21 cellular contexts compared by ENCODE assay signal in the genomic region with DNA sequence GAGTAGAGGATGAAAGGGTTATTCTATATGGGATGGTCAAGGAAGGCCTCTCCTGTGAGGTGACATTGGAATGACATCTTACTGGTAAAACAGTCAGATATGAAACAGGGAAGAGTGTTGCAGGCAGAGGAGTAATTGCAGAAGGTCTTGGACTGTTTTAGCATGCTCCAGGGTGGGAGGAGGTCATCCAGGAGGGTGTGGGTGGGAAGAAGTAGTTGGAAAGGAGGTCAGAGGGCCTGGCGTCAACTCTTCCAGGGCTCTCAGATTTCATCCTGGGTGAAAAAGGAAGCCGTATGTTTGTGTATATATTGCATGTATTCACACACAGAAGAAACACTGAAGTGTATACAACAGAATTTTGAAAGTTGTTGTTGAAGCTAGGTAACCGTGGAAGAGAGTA. TPM values are rescaled to one million over a fixed set of nuclear protein-coding genes. Genes with fewer than 3 reads are reported as not detected.
DNase-seq lines count a peak whose midpoint lies in the region; ATAC-seq and TF ChIP-seq lines count a peak whose summit lies in the region.
"Had no signal": no experiment of that assay in that cellular context is flagged by ENCODE, and none has a peak within 500 bp of the region (broad histone marks: within the 10 kb centered on the region; RNA-seq: fewer than 3 reads in every experiment).

No MANE protein-coding gene starts in this region.

- no peak overlapping the region for H3K4me3 ChIP-seq in choroid plexus epithelial cell (ENCODE audit: low read depth, low read length)
- H3K4me3 ChIP-seq in left lung = no peak overlapping the region

- TF ChIP-seq CTCF in choroid plexus epithelial cell (conservative IDR thresholded peaks at IDR 0.05; ENCODE audit: low read depth, low read length) (no peak), left lung (IDR thresholded peaks at IDR 0.05) (no peak)

- no peaks in the 10 kb centered on the region for H3K27me3 ChIP-seq in left lung

- H3K9me3 ChIP-seq in left lung = no peaks in the 10 kb centered on the region

- intact Hi-C loops in Right ventricle myocardium inferior (cut with DNase I) = no loop called here
- intact Hi-C loops in Right ventricle myocardium superior (cut with DNase I) = no loop called here
- intact Hi-C loops in left lung (cut with DNase I) = no loop called here

- H3K4me1 Mint-ChIP-seq in stimulated activated effector memory CD8-positive, alpha-beta T cell treated with anti-CD3 and anti-CD28 coated beads, Interleukin-12 subunit alpha, Interleukin-12 subunit beta, amount 100 ng/mL, for 72 hours = no peaks in the 10 kb centered on the region
- H3K4me1 Mint-ChIP-seq in activated naive CD8-positive, alpha-beta T cell treated with anti-CD3 and anti-CD28 coated beads for 36 hours = no peaks in the 10 kb centered on the region
- H3K4me1 Mint-ChIP-seq: B cell had no signal

- H3K9me3 Mint-ChIP-seq in stimulated activated effector memory CD8-positive, alpha-beta T cell treated with anti-CD3 and anti-CD28 coated beads, Interleukin-12 subunit alpha, Interleukin-12 subunit beta, amount 100 ng/mL, for 72 hours = no peaks in the 10 kb centered on the region
- H3K9me3 Mint-ChIP-seq in activated naive CD8-positive, alpha-beta T cell treated with anti-CD3 and anti-CD28 coated beads for 36 hours = peaks cover 4% of the 10 kb centered on the region
- H3K9me3 Mint-ChIP-seq: CD4-positive, alpha-beta T cell had no signal

- H3K4me3 Mint-ChIP-seq in stimulated activated effector memory CD8-positive, alpha-beta T cell treated with anti-CD3 and anti-CD28 coated beads, Interleukin-12 subunit alpha, Interleukin-12 subunit beta, amount 100 ng/mL, for 72 hours = no peak overlapping the region
- no peak overlapping the region for H3K4me3 Mint-ChIP-seq in activated naive CD8-positive, alpha-beta T cell treated with anti-CD3 and anti-CD28 coated beads for 36 hours
- H3K4me3 Mint-ChIP-seq: B cell; CD4-positive, alpha-beta T cell had no signal

- no peaks in the 10 kb centered on the region for H3K27me3 Mint-ChIP-seq in activated naive CD8-positive, alpha-beta T cell treated with anti-CD3 and anti-CD28 coated beads for 36 hours
- H3K27me3 Mint-ChIP-seq: B cell; CD4-positive, alpha-beta T cell had no signal

- no peaks in the 10 kb centered on the region for H3K4me1 ChIP-seq in left lung

- peaks cover 22% of the 10 kb centered on the region for H3K36me3 Mint-ChIP-seq in stimulated activated effector memory CD8-positive, alpha-beta T cell treated with anti-CD3 and anti-CD28 coated beads, Interleukin-12 subunit alpha, Interleukin-12 subunit beta, amount 100 ng/mL, for 72 hours
- H3K36me3 Mint-ChIP-seq in activated naive CD8-positive, alpha-beta T cell treated with anti-CD3 and anti-CD28 coated beads for 36 hours = peaks cover 31% of the 10 kb centered on the region

- no peak overlapping the region for H3K27ac ChIP-seq in left lung
- H3K27ac ChIP-seq: 22Rv1 had no signal

- DNase-seq in Right ventricle myocardium inferior (ENCODE audit: missing footprints) (no peak), Right ventricle myocardium superior (no peak), choroid plexus epithelial cell (ENCODE audit: low read depth) (peak; percentile 47), left lung (no peak), DMS153 (lab: John Stamatoyannopoulos, UW) (no peak), 8988T (no peak)
- no peak for DNase-seq in stimulated activated effector memory CD8-positive, alpha-beta T cell treated with anti-CD3 and anti-CD28 coated beads, Interleukin-12 subunit alpha, Interleukin-12 subunit beta, amount 100 ng/mL, for 72 hours (ENCODE audit: low spot score in 2 of 2)
- DNase-seq in activated naive CD8-positive, alpha-beta T cell treated with anti-CD3 and anti-CD28 coated beads for 36 hours = no peak
- DNase-seq: CD4-positive, alpha-beta T cell; DMS79; H7; KBM-7; NCI-H1105 treated with DMSO at 0.1 percent for 48 hours; NCI-H1694; NCI-H2081 treated with DMSO at 0.1 percent for 48 hours; NCI-H774; OCI-M1; SIG-M5 had no signal

- peaks cover 0 to 17% of the 10 kb centered on the region in 2 donors for H3K36me3 ChIP-seq in left lung

- peak overlapping the region; percentile 10 for H3K27ac Mint-ChIP-seq in stimulated activated effector memory CD8-positive, alpha-beta T cell treated with anti-CD3 and anti-CD28 coated beads, Interleukin-12 subunit alpha, Interleukin-12 subunit beta, amount 100 ng/mL, for 72 hours
- H3K27ac Mint-ChIP-seq in activated naive CD8-positive, alpha-beta T cell treated with anti-CD3 and anti-CD28 coated beads for 36 hours = no peak overlapping the region
- H3K27ac Mint-ChIP-seq: B cell; CD4-positive, alpha-beta T cell had no signal

- ATAC-seq in Right ventricle myocardium inferior = peak; percentile 34
- ATAC-seq in Right ventricle myocardium superior (ENCODE audit: poor library complexity) = no peak
- peak; percentile 62 for ATAC-seq in left lung
- ATAC-seq in stimulated activated effector memory CD8-positive, alpha-beta T cell treated with anti-CD3 and anti-CD28 coated beads, Interleukin-12 subunit alpha, Interleukin-12 subunit beta, amount 100 ng/mL, for 72 hours = no peak
- ATAC-seq: SK-N-SH treated with all-trans-retinoic acid at 6 μM for 48 hours had no signal

RNA-seq across cellular contexts. Expression of a gene that starts 48.2 kb away (rescaled TPM):
- total RNA-seq in Right ventricle myocardium inferior (11.7 TPM), Right ventricle myocardium superior (13.7 TPM), left lung (10 to 100 TPM; 29.2 to 37.8 TPM)
- total RNA-seq in activated naive CD8-positive, alpha-beta T cell treated with anti-CD3 and anti-CD28 coated beads for 36 hours = 10 to 100 TPM; 16.0 to 16.4 TPM

Comparison
In these comparisons a context has a peak if more than half of its experiments do, and no peak if none do; other contexts are left out.
1. ATAC-seq: peak in Right ventricle myocardium inferior (single experiment) and left lung (single experiment); none in Right ventricle myocardium superior (single experiment) and stimulated activated effector memory CD8-positive, alpha-beta T cell treated with anti-CD3 and anti-CD28 coated beads, Interleukin-12 subunit alpha, Interleukin-12 subunit beta, amount 100 ng/mL, for 72 hours (single experiment).